ENCODE assay signal across 2 cellular contexts in genomic region chr7:471866-472639, GRCh38.
TF ChIP-seq lines count a peak whose summit lies in the region.

No MANE protein-coding gene starts in this region.

TF ChIP-seq in SK-N-SH treated with all-trans-retinoic acid at 6 μM for 48 hours, 23 proteins besides CTCF, POLR2A, EP300 and RAD21 (continued from another document):
- TF ChIP-seq PATZ1 (CRISPR knock-in tag; IDR thresholded peaks at IDR 0.05; ENCODE audit: borderline replicate concordance) (no peak), BACH2 (CRISPR knock-in tag; IDR thresholded peaks at IDR 0.05; ENCODE audit: borderline replicate concordance) (no peak), SNAI2 (CRISPR knock-in tag; IDR thresholded peaks at IDR 0.05) (no peak), ISL1 (CRISPR knock-in tag; IDR thresholded peaks at IDR 0.05) (no peak), ZNF8 (CRISPR knock-in tag; IDR thresholded peaks at IDR 0.05) (no peak), PPARA (CRISPR knock-in tag; IDR thresholded peaks at IDR 0.05; ENCODE audit: borderline replicate concordance) (no peak), ZFP30 (CRISPR knock-in tag; IDR thresholded peaks at IDR 0.05) (no peak), TOX (CRISPR knock-in tag; IDR thresholded peaks at IDR 0.05; ENCODE audit: borderline replicate concordance) (no peak), TCF4 (CRISPR knock-in tag; IDR thresholded peaks at IDR 0.05; ENCODE audit: borderline replicate concordance) (no peak), CREB5 (CRISPR knock-in tag; IDR thresholded peaks at IDR 0.05; ENCODE audit: low read depth) (no peak), ZC3H10 (CRISPR knock-in tag; IDR thresholded peaks at IDR 0.05) (no peak), CSDC2 (CRISPR knock-in tag; IDR thresholded peaks at IDR 0.05) (no peak), CSRNP3 (CRISPR knock-in tag; IDR thresholded peaks at IDR 0.05) (no peak), ARNTL (CRISPR knock-in tag; IDR thresholded peaks at IDR 0.05; ENCODE audit: borderline replicate concordance, low read depth) (no peak), TSHZ2 (CRISPR knock-in tag; IDR thresholded peaks at IDR 0.05) (no peak), GLIS3 (CRISPR knock-in tag; IDR thresholded peaks at IDR 0.05) (no peak), POU6F1 (CRISPR knock-in tag; IDR thresholded peaks at IDR 0.05; ENCODE audit: borderline replicate concordance, low read depth) (no peak), RARB (CRISPR knock-in tag; IDR thresholded peaks at IDR 0.05) (no peak), ZNF565 (CRISPR knock-in tag; conservative IDR thresholded peaks at IDR 0.05; ENCODE audit: low read depth) (no peak)

TF ChIP-seq in SK-N-SH, 30 proteins besides CTCF, POLR2A, EP300 and RAD21 (continued from another document):
- TF ChIP-seq REST (IDR thresholded peaks at IDR 0.05; ENCODE audit: low read depth, low read length), result no peak
- TF ChIP-seq RFX5 (IDR thresholded peaks at IDR 0.05; ENCODE audit: low read length), result no peak
- no peak for TF ChIP-seq GATA2 (CRISPR knock-in tag; IDR thresholded peaks at IDR 0.05)
- no peak for TF ChIP-seq ELF1 (IDR thresholded peaks at IDR 0.05)
- TF ChIP-seq JUND (IDR thresholded peaks at IDR 0.05), result no peak
- no peak for TF ChIP-seq TAF1 (IDR thresholded peaks at IDR 0.05; ENCODE audit: borderline replicate concordance, low read depth, low read length)
- no peak for TF ChIP-seq MXI1 (IDR thresholded peaks at IDR 0.05; ENCODE audit: low read depth, low read length)
- no peak for TF ChIP-seq EZH2phosphoT487 (IDR thresholded peaks at IDR 0.05; ENCODE audit: borderline replicate concordance, low read depth)
- no peak for TF ChIP-seq FOXM1 (IDR thresholded peaks at IDR 0.05; ENCODE audit: low read depth)
- no peak for TF ChIP-seq POLR2AphosphoS5 (IDR thresholded peaks at IDR 0.05; ENCODE audit: low read depth, low read length)
- no peak for TF ChIP-seq USF2 (IDR thresholded peaks at IDR 0.05; ENCODE audit: borderline replicate concordance, low read depth, low read length)
- no peak for TF ChIP-seq GABPA (IDR thresholded peaks at IDR 0.05; ENCODE audit: low read depth)
- no peak for TF ChIP-seq TEAD4 (IDR thresholded peaks at IDR 0.05; ENCODE audit: borderline replicate concordance, insufficient read depth)
- no peak for TF ChIP-seq FOSL2 (IDR thresholded peaks at IDR 0.05; ENCODE audit: borderline replicate concordance, low read depth)
- TF ChIP-seq USF1 (IDR thresholded peaks at IDR 0.05; ENCODE audit: borderline replicate concordance, low read depth), result no peak
TF ChIP-seq in SK-N-SH: peak in this region for 0.
